In genomic region chr11:76589945-76590630, GRCh38 we compare ENCODE assay signal across 25 cellular contexts.
A peak's percentile ranks its signal among the peaks of the same experiment; 100 is the strongest.
DNase-seq lines count a peak whose midpoint lies in the region; ATAC-seq and TF ChIP-seq lines count a peak whose summit lies in the region.
"Had no signal": no experiment of that assay in that cellular context is flagged by ENCODE, and none has a peak within 500 bp of the region (broad histone marks: within the 10 kb centered on the region; RNA-seq: fewer than 3 reads in every experiment).

No MANE protein-coding gene starts in this region.

- no peaks in the 10 kb centered on the region for H3K36me3 Mint-ChIP-seq in activated CD4-positive, alpha-beta T cell treated with anti-CD3 and anti-CD28 coated beads for 36 hours (ENCODE audit: low read depth)
- no peaks in the 10 kb centered on the region for H3K36me3 Mint-ChIP-seq in T-helper 17 cell (ENCODE audit: low read depth)

- H3K36me3 ChIP-seq in esophagus muscularis mucosa: no peaks in the 10 kb centered on the region
- no peaks in the 10 kb centered on the region for H3K36me3 ChIP-seq in spleen
- H3K36me3 ChIP-seq: gastroesophageal sphincter, Peyer's patch, right lobe of liver, SJCRH30 had no signal

- H3K27ac ChIP-seq in esophagus muscularis mucosa (replicated peaks in 1 of 4): no peak overlapping the region
- H3K27ac ChIP-seq in spleen: peak overlapping the region in 7 of 8 donors; percentile 26 to 84 (median 78)
- H3K27ac ChIP-seq: SJCRH30 had no signal

- no peak for DNase-seq in activated CD4-positive, alpha-beta T cell treated with anti-CD3 and anti-CD28 coated beads for 36 hours
- DNase-seq in activated CD4-positive, alpha-beta T cell treated with anti-CD3 and anti-CD28 coated beads, Interleukin-2, amount 50 U/mL, for 4 hours: no peak
- no peak for DNase-seq in T-helper 17 cell
- DNase-seq in esophagus muscularis mucosa (ENCODE audit: extremely low spot score): peak; percentile 45
- DNase-seq in spleen: no peak
- no peak for DNase-seq in midbrain (lab: John Stamatoyannopoulos, UW)
- no peak for DNase-seq in activated T-cell treated with anti-CD3 and anti-CD28 coated beads, Interleukin-2, amount 50 U/mL, for 48 hours
- DNase-seq: activated CD4-positive, alpha-beta T cell treated with anti-CD3 and anti-CD28 coated beads for 4 hours; activated CD8-positive, alpha-beta memory T cell treated with anti-CD3 and anti-CD28 coated beads, Interleukin-2, amount 50 U/mL, for 4 hours; activated effector memory CD4-positive, alpha-beta T cell treated with Interleukin-2 at 50 U/mL for 16 hours; COR-L47; DMS79 treated with DMSO at 0.1 percent for 48 hours; H9; Kasumi-1; left ventricle myocardium superior; MV-4-11; NCI-H187 treated with DMSO at 0.1 percent for 48 hours; NCI-H526; Peyer's patch; right lobe of liver; SJCRH30 had no signal

- no peak overlapping the region for H3K4me3 Mint-ChIP-seq in activated CD4-positive, alpha-beta T cell treated with anti-CD3 and anti-CD28 coated beads for 36 hours
- H3K4me3 Mint-ChIP-seq in T-helper 17 cell: no peak overlapping the region
- H3K4me3 Mint-ChIP-seq: B cell, H9 had no signal

- no peaks in the 10 kb centered on the region for H3K9me3 ChIP-seq in T-helper 17 cell (ENCODE audit: control insufficient read depth, low read length, poor library complexity, severe bottlenecking)
- no peaks in the 10 kb centered on the region for H3K9me3 ChIP-seq in esophagus muscularis mucosa
- peaks cover 0 to 3% (median 0%) of the 10 kb centered on the region in 8 donors for H3K9me3 ChIP-seq in spleen
- H3K9me3 ChIP-seq: gastroesophageal sphincter, Peyer's patch, right lobe of liver, SJCRH30 had no signal

- POLR2A ChIA-PET in activated CD4-positive, alpha-beta T cell treated with anti-CD3 and anti-CD28 coated beads for 36 hours (lab: Charles Lee): interaction anchor here (0.8 kb wide), 1 partner anchor 40 kb away, joined by 3 read pairs; no protein-coding TSS in a partner anchor

- peaks cover 7 to 18% (median 11%) of the 10 kb centered on the region in 4 donors for H3K4me1 ChIP-seq in esophagus muscularis mucosa
- H3K4me1 ChIP-seq in spleen: peaks cover 10 to 33% (median 23%) of the 10 kb centered on the region in 6 donors
- H3K4me1 ChIP-seq: right lobe of liver, SJCRH30 had no signal

- no peaks in the 10 kb centered on the region for H3K9me3 Mint-ChIP-seq in activated CD4-positive, alpha-beta T cell treated with anti-CD3 and anti-CD28 coated beads for 36 hours (ENCODE audit: low read depth)

- no peak for TF ChIP-seq CTCF in esophagus muscularis mucosa (IDR thresholded peaks at IDR 0.05)
- no peak for TF ChIP-seq CTCF in spleen (IDR thresholded peaks at IDR 0.05 in 8 of 11, conservative IDR thresholded peaks at IDR 0.05 in 3 of 11)

- H3K4me3 ChIP-seq in esophagus muscularis mucosa (no peak overlapping the region), spleen (no peak overlapping the region)
- H3K4me3 ChIP-seq: coronary artery, gastroesophageal sphincter, Peyer's patch, right lobe of liver, SJCRH30 had no signal

- CTCF ChIA-PET in activated CD4-positive, alpha-beta T cell treated with anti-CD3 and anti-CD28 coated beads for 36 hours (lab: Charles Lee): no interaction called here

- intact Hi-C loops in activated CD4-positive, alpha-beta T cell treated with anti-CD3 and anti-CD28 coated beads for 36 hours (cut with DNase I, micrococcal nuclease): loop anchor here in 1 of 2 experiments (10.0 kb wide), 1 partner anchor 85 kb away; the partner anchor contains the start of gene LRRC32
- intact Hi-C loops in esophagus muscularis mucosa (cut with DNase I): no loop called here
- intact Hi-C loops in spleen (cut with DNase I; ENCODE audit: low total_unique reads): no loop called here

- WGBS in esophagus muscularis mucosa: 84% methylated on average over 9 of the region's 9 CpGs
- 74 to 89% (median 82%) methylated on average over 8 to 9 of the region's 9 CpGs for WGBS in spleen, 5 donors

- TF ChIP-seq EP300 in esophagus muscularis mucosa (IDR thresholded peaks at IDR 0.05): no peak

- peak overlapping the region; percentile 75 for H3K27ac Mint-ChIP-seq in activated CD4-positive, alpha-beta T cell treated with anti-CD3 and anti-CD28 coated beads for 36 hours
- H3K27ac Mint-ChIP-seq in T-helper 17 cell: peak overlapping the region; percentile 57
- H3K27ac Mint-ChIP-seq: H9 had no signal

- H3K27me3 ChIP-seq in esophagus muscularis mucosa: no peaks in the 10 kb centered on the region
- no peaks in the 10 kb centered on the region for H3K27me3 ChIP-seq in spleen (replicated peaks in 1 of 7)
- H3K27me3 ChIP-seq: gastroesophageal sphincter, Peyer's patch, right lobe of liver, SJCRH30 had no signal

- no peak for ATAC-seq in activated CD4-positive, alpha-beta T cell treated with anti-CD3 and anti-CD28 coated beads for 36 hours
- ATAC-seq in T-helper 17 cell (no peak), GM18519 (IDR thresholded peaks at IDR 0.05; ENCODE audit: low FRiP score, unreplicated experiment) (no peak)
- ATAC-seq: gastroesophageal sphincter had no signal

- TF ChIP-seq POLR2A in esophagus muscularis mucosa (IDR thresholded peaks at IDR 0.05; ENCODE audit: low read depth) (no peak), spleen (IDR thresholded peaks at IDR 0.05) (no peak)

- H3K4me1 Mint-ChIP-seq in activated CD4-positive, alpha-beta T cell treated with anti-CD3 and anti-CD28 coated beads for 36 hours: peaks cover 20% of the 10 kb centered on the region
- H3K4me1 Mint-ChIP-seq in T-helper 17 cell: peaks cover 16% of the 10 kb centered on the region

- H3K27me3 Mint-ChIP-seq in activated CD4-positive, alpha-beta T cell treated with anti-CD3 and anti-CD28 coated beads for 36 hours: peaks cover 2% of the 10 kb centered on the region
- H3K27me3 Mint-ChIP-seq in T-helper 17 cell: no peaks in the 10 kb centered on the region
- H3K27me3 Mint-ChIP-seq: B cell had no signal

Comparison
In these comparisons a context has a peak if more than half of its experiments do, and no peak if none do; other contexts are left out.
1. H3K27ac ChIP-seq: peak in spleen (7 of 8); none in esophagus muscularis mucosa (0 of 4).